In genomic region chr19:33143897-33144405, GRCh38 we compare ENCODE assay signal across 1 cellular context.
A peak's percentile ranks its signal among the peaks of the same experiment; 100 is the strongest.
TF ChIP-seq lines count a peak whose summit lies in the region.

No MANE protein-coding gene starts in this region.

TF ChIP-seq in HepG2, 621 proteins besides CTCF, POLR2A, EP300 and RAD21 (continued from another document and continues in another):
- TF ChIP-seq REPIN1 (CRISPR knock-in tag; IDR thresholded peaks at IDR 0.05; ENCODE audit: borderline replicate concordance, low read depth) (0 out of 2 replicates have a peak, but pooled peaks have one; percentile 25), ZNF234 (CRISPR knock-in tag; conservative IDR thresholded peaks at IDR 0.05) (no peak), ZNF30 (CRISPR knock-in tag; IDR thresholded peaks at IDR 0.05) (no peak), ZNF574 (CRISPR knock-in tag; IDR thresholded peaks at IDR 0.05) (0 out of 2 replicates have a peak, but pooled peaks have one; percentile 27), HOMEZ (CRISPR knock-in tag; IDR thresholded peaks at IDR 0.05; ENCODE audit: low read depth) (peak; percentile 32; the same call in 1 of the 2 replicates), ZNF709 (CRISPR knock-in tag; IDR thresholded peaks at IDR 0.05) (no peak), MBNL3 (CRISPR knock-in tag; conservative IDR thresholded peaks at IDR 0.05) (no peak), RXRB (CRISPR knock-in tag; IDR thresholded peaks at IDR 0.05; ENCODE audit: borderline replicate concordance) (peak; percentile 80; the same call in 1 of the 2 replicates), SATB2 (CRISPR knock-in tag; IDR thresholded peaks at IDR 0.05) (no peak), NPAS2 (CRISPR knock-in tag; IDR thresholded peaks at IDR 0.05; ENCODE audit: borderline replicate concordance) (no peak), BATF2 (CRISPR knock-in tag; IDR thresholded peaks at IDR 0.05) (no peak), ATF3 (CRISPR knock-in tag; IDR thresholded peaks at IDR 0.05) (no peak), KAT8 (CRISPR knock-in tag; IDR thresholded peaks at IDR 0.05) (peak; percentile 73; the same call in 1 of the 2 replicates), ZFP41 (CRISPR knock-in tag; IDR thresholded peaks at IDR 0.05; ENCODE audit: borderline replicate concordance) (no peak), AGO1 (IDR thresholded peaks at IDR 0.05; ENCODE audit: low read depth, low read length, poor library complexity, severe bottlenecking) (no peak), ZNF281 (CRISPR knock-in tag; IDR thresholded peaks at IDR 0.05; ENCODE audit: borderline replicate concordance) (no peak), HOXA9 (CRISPR knock-in tag; IDR thresholded peaks at IDR 0.05; ENCODE audit: borderline replicate concordance) (no peak), ZNF484 (CRISPR knock-in tag; IDR thresholded peaks at IDR 0.05; ENCODE audit: borderline replicate concordance, low read depth) (no peak), HINFP (CRISPR knock-in tag; IDR thresholded peaks at IDR 0.05; ENCODE audit: low read depth) (no peak), ZNF160 (CRISPR knock-in tag; IDR thresholded peaks at IDR 0.05) (no peak), ZSCAN31 (CRISPR knock-in tag; IDR thresholded peaks at IDR 0.05; ENCODE audit: low read depth) (no peak; the same call in 1 of the 2 replicates), ZNF275 (CRISPR knock-in tag; IDR thresholded peaks at IDR 0.05; ENCODE audit: borderline replicate concordance) (no peak), ZNF205 (CRISPR knock-in tag; IDR thresholded peaks at IDR 0.05) (peak; percentile 35; the same call in 1 of the 2 replicates), MXD1 (CRISPR knock-in tag; IDR thresholded peaks at IDR 0.05) (no peak), ZBTB1 (CRISPR knock-in tag; IDR thresholded peaks at IDR 0.05; ENCODE audit: borderline replicate concordance) (no peak), MBD4 (IDR thresholded peaks at IDR 0.05; ENCODE audit: borderline replicate concordance, low read length) (no peak), KDM2A (CRISPR knock-in tag; IDR thresholded peaks at IDR 0.05; ENCODE audit: borderline replicate concordance, low read depth) (peak; percentile 62; the same call in 1 of the 2 replicates), STAT6 (CRISPR knock-in tag; IDR thresholded peaks at IDR 0.05; ENCODE audit: borderline replicate concordance) (0 out of 2 replicates have a peak, but pooled peaks have one; percentile 25), ZNF550 (CRISPR knock-in tag; IDR thresholded peaks at IDR 0.05; ENCODE audit: borderline replicate concordance) (no peak), BHLHE40 (IDR thresholded peaks at IDR 0.05; ENCODE audit: low read length) (no peak), ZFYVE20 (CRISPR knock-in tag; IDR thresholded peaks at IDR 0.05; ENCODE audit: borderline replicate concordance, low read depth) (no peak), ZNF350 (CRISPR knock-in tag; IDR thresholded peaks at IDR 0.05; ENCODE audit: borderline replicate concordance, low read depth) (peak; percentile 28; the same call in 1 of the 2 replicates), MTERF4 (CRISPR knock-in tag; IDR thresholded peaks at IDR 0.05) (no peak), ZSCAN29 (CRISPR knock-in tag; conservative IDR thresholded peaks at IDR 0.05) (no peak), ZNF280B (CRISPR knock-in tag; IDR thresholded peaks at IDR 0.05; ENCODE audit: borderline replicate concordance) (no peak), ZNF619 (CRISPR knock-in tag; IDR thresholded peaks at IDR 0.05) (no peak), CREB3 (CRISPR knock-in tag; IDR thresholded peaks at IDR 0.05) (no peak), MTF1 (CRISPR knock-in tag; IDR thresholded peaks at IDR 0.05) (no peak), ZNF557 (CRISPR knock-in tag; IDR thresholded peaks at IDR 0.05) (no peak), CBX5 (CRISPR knock-in tag; IDR thresholded peaks at IDR 0.05; ENCODE audit: borderline replicate concordance) (0 out of 2 replicates have a peak, but pooled peaks have one; percentile 27), SMARCE1 (IDR thresholded peaks at IDR 0.05; ENCODE audit: borderline replicate concordance) (no peak), WIZ (CRISPR knock-in tag; IDR thresholded peaks at IDR 0.05) (no peak)
